Comparison of ENCODE assay signal across 27 cellular contexts in the genomic region with DNA sequence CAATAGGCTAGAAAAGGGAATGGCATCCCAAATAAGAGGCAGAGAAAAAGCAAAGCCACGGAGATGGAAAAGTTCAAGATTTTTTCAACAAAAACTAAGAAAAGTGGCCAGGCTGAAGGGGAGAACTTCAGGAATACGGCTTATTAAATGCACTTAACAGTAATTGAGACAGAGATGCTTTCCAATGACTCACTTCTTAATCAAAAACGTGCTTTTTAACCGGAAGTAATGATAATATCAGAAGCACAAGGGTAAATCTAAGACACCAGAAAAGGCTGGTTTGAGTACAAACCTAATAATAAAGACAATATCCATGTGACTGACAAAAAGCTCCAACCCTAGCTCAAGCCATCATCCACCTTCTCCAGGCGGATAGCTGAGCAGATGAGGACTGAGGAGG. TPM values are rescaled to one million over a fixed set of nuclear protein-coding genes. Genes with fewer than 3 reads are reported as not detected.
"Had no signal": no experiment of that assay in that cellular context is flagged by ENCODE, and none has a peak within 500 bp of the region (broad histone marks: within the 10 kb centered on the region; RNA-seq: fewer than 3 reads in every experiment).

No MANE protein-coding gene starts in this region.

- H3K36me3 Mint-ChIP-seq: stimulated activated effector memory CD8-positive, alpha-beta T cell treated with anti-CD3 and anti-CD28 coated beads, Interleukin-12 subunit alpha, Interleukin-12 subunit beta, amount 100 ng/mL, for 72 hours; stimulated activated memory B cell treated with anti-CD40 and anti-IgM and Interleukin-4, amounts not matched to agents 10 μg/mL and 1 μg/mL and 100 μg/mL, for 72 hours; stimulated activated naive B cell treated with anti-CD40 and anti-IgM and Interleukin-4, amounts not matched to agents 10 μg/mL and 1 μg/mL and 100 μg/mL, for 72 hours; type B pancreatic cell had no signal

- H3K27ac Mint-ChIP-seq: stimulated activated effector memory CD8-positive, alpha-beta T cell treated with anti-CD3 and anti-CD28 coated beads, Interleukin-12 subunit alpha, Interleukin-12 subunit beta, amount 100 ng/mL, for 72 hours; stimulated activated memory B cell treated with anti-CD40 and anti-IgM and Interleukin-4, amounts not matched to agents 10 μg/mL and 1 μg/mL and 100 μg/mL, for 72 hours; stimulated activated naive B cell treated with anti-CD40 and anti-IgM and Interleukin-4, amounts not matched to agents 10 μg/mL and 1 μg/mL and 100 μg/mL, for 72 hours; stimulated activated naive CD8-positive, alpha-beta T cell treated with anti-CD3 and anti-CD28 coated beads, Interleukin-15, Interleukin-2, amounts not matched to agents 100 ng/mL and 50 ng/mL, for 24 hours; type B pancreatic cell had no signal

- H3K4me1 Mint-ChIP-seq: stimulated activated effector memory CD8-positive, alpha-beta T cell treated with anti-CD3 and anti-CD28 coated beads, Interleukin-12 subunit alpha, Interleukin-12 subunit beta, amount 100 ng/mL, for 72 hours; stimulated activated memory B cell treated with anti-CD40 and anti-IgM and Interleukin-4, amounts not matched to agents 10 μg/mL and 1 μg/mL and 100 μg/mL, for 72 hours; stimulated activated naive B cell treated with anti-CD40 and anti-IgM and Interleukin-4, amounts not matched to agents 10 μg/mL and 1 μg/mL and 100 μg/mL, for 72 hours; stimulated activated naive CD8-positive, alpha-beta T cell treated with anti-CD3 and anti-CD28 coated beads, Interleukin-15, amount 100 ng/mL, for 72 hours had no signal

- DNase-seq: stimulated activated CD4-positive, alpha-beta T cell treated with anti-CD3 and anti-CD28 coated beads, Interleukin-2, amount 100 ng/mL, for 48 hours; stimulated activated CD4-positive, alpha-beta T cell treated with anti-CD3 and anti-CD28 coated beads, Interleukin-4, amount 100 ng/mL, for 1 hour; stimulated activated CD4-positive, alpha-beta T cell treated with anti-CD3 and anti-CD28 coated beads, Interleukin-4, amount 100 ng/mL, for 24 hours; stimulated activated CD4-positive, alpha-beta T cell treated with anti-CD3 and anti-CD28 coated beads, Interleukin-4, amount 100 ng/mL, for 4 hours; stimulated activated CD8-positive, alpha-beta memory T cell treated with anti-CD3 and anti-CD28 coated beads, Interleukin-4, amount 100 ng/mL, for 48 hours; stimulated activated naive B cell treated with anti-CD40 and anti-IgM and Interleukin-4, amounts not matched to agents 10 μg/mL and 1 μg/mL and 100 μg/mL, for 72 hours; stimulated activated naive CD4-positive, alpha-beta T cell; stimulated activated naive CD4-positive, alpha-beta T cell treated with Interleukin-2 at 50 U/mL for 16 hours; stimulated activated naive CD8-positive, alpha-beta T cell treated with anti-CD3 and anti-CD28 coated beads, Interleukin-15, amount 100 ng/mL, for 72 hours; stimulated activated naive CD8-positive, alpha-beta T cell treated with anti-CD3 and anti-CD28 coated beads, Interleukin-15, Interleukin-2, amounts not matched to agents 100 U/mL and 50 U/mL, for 24 hours; stomach; substantia nigra; testis; thyroid gland; tibial artery; transverse colon; trophoblast cell; upper lobe of left lung; uterus had no signal

- H3K4me3 Mint-ChIP-seq: stimulated activated effector memory CD8-positive, alpha-beta T cell treated with anti-CD3 and anti-CD28 coated beads, Interleukin-12 subunit alpha, Interleukin-12 subunit beta, amount 100 ng/mL, for 72 hours; stimulated activated memory B cell treated with anti-CD40 and anti-IgM and Interleukin-4, amounts not matched to agents 10 μg/mL and 1 μg/mL and 100 μg/mL, for 72 hours; stimulated activated naive B cell treated with anti-CD40 and anti-IgM and Interleukin-4, amounts not matched to agents 10 μg/mL and 1 μg/mL and 100 μg/mL, for 72 hours; stimulated activated naive CD8-positive, alpha-beta T cell treated with anti-CD3 and anti-CD28 coated beads, Interleukin-15, amount 100 ng/mL, for 72 hours; stimulated activated naive CD8-positive, alpha-beta T cell treated with anti-CD3 and anti-CD28 coated beads, Interleukin-15, Interleukin-2, amounts not matched to agents 100 ng/mL and 50 ng/mL, for 24 hours; type B pancreatic cell had no signal

- H3K4me3 ChIP-seq: stomach, suprapubic skin, testis, thoracic aorta, thyroid gland, tibial artery, tibial nerve, transverse colon, upper lobe of left lung, uterus, vagina had no signal

- H3K27me3 ChIP-seq: stomach, suprapubic skin, testis, thyroid gland, tibial artery, tibial nerve, transverse colon, upper lobe of left lung, uterus, vagina had no signal

- H3K9me3 ChIP-seq: stomach, suprapubic skin, testis, thoracic aorta, thyroid gland, tibial artery, tibial nerve, transverse colon, upper lobe of left lung, uterus, vagina had no signal

- H3K36me3 ChIP-seq: stomach, suprapubic skin, thoracic aorta, thyroid gland, tibial artery, tibial nerve, transverse colon, upper lobe of left lung, uterus, vagina had no signal

- H3K9me3 Mint-ChIP-seq: stimulated activated effector memory CD8-positive, alpha-beta T cell treated with anti-CD3 and anti-CD28 coated beads, Interleukin-12 subunit alpha, Interleukin-12 subunit beta, amount 100 ng/mL, for 72 hours; stimulated activated memory B cell treated with anti-CD40 and anti-IgM and Interleukin-4, amounts not matched to agents 10 μg/mL and 1 μg/mL and 100 μg/mL, for 72 hours; stimulated activated naive B cell treated with anti-CD40 and anti-IgM and Interleukin-4, amounts not matched to agents 10 μg/mL and 1 μg/mL and 100 μg/mL, for 72 hours; stimulated activated naive CD8-positive, alpha-beta T cell treated with anti-CD3 and anti-CD28 coated beads, Interleukin-15, amount 100 ng/mL, for 72 hours; stimulated activated naive CD8-positive, alpha-beta T cell treated with anti-CD3 and anti-CD28 coated beads, Interleukin-15, Interleukin-2, amounts not matched to agents 100 ng/mL and 50 ng/mL, for 24 hours; type B pancreatic cell had no signal

- ATAC-seq: stimulated activated effector memory CD8-positive, alpha-beta T cell treated with anti-CD3 and anti-CD28 coated beads, Interleukin-12 subunit alpha, Interleukin-12 subunit beta, amount 100 ng/mL, for 72 hours; stimulated activated memory B cell treated with anti-CD40 and anti-IgM and Interleukin-4, amounts not matched to agents 10 μg/mL and 1 μg/mL and 100 μg/mL, for 72 hours; stimulated activated naive B cell treated with anti-CD40 and anti-IgM and Interleukin-4, amounts not matched to agents 10 μg/mL and 1 μg/mL and 100 μg/mL, for 72 hours; stimulated activated naive CD8-positive, alpha-beta T cell treated with anti-CD3 and anti-CD28 coated beads, Interleukin-15, amount 100 ng/mL, for 72 hours; stimulated activated naive CD8-positive, alpha-beta T cell treated with anti-CD3 and anti-CD28 coated beads, Interleukin-15, Interleukin-2, amounts not matched to agents 100 U/mL and 50 U/mL, for 24 hours had no signal

- H3K27ac ChIP-seq: stomach, suprapubic skin, testis, thoracic aorta, thyroid gland, tibial artery, tibial nerve, transverse colon, upper lobe of left lung, uterus, vagina had no signal

- H3K4me1 ChIP-seq: stomach, suprapubic skin, testis, thyroid gland, tibial artery, tibial nerve, transverse colon, upper lobe of left lung, uterus, vagina had no signal

RNA-seq across cellular contexts. Expression of a gene that starts 24.8 kb away (rescaled TPM):
- total RNA-seq: upper lobe of left lung had no signal
